1 cellular context compared by ENCODE assay signal in the genomic region with DNA sequence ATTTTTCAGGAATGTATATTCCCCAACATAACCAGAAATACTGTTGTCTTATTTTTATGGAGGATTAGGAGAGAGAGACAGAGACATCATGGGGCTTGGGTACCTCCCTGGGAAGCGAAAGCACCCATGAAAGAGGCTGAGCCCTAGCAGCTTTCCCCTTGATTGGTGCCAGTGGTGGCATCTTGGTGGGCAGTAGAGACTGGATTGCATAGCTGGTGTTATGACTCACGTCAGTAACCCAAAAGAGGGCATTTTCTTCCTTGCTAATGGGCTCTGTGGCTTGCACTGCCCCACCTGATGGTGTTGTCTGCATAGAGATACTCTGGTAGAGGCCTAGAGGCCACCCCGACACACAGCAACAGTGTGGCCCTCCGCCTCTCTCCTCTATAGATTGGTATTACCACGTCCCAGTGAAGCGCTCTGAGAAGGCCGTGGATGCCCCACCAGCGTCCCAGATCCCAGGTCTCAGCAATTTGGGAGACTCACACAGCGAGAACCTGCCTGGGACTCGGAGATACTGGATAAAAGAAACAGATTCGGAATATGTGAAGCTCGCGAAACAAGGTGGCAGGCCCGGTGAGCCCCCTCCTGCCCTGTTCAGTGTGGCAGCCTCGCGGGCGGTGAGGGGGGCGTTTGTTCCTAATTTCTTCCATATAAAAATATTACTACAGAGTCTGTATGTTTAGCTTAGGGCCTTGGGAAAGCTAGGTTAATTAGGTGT.
TF ChIP-seq lines count a peak whose summit lies in the region.

No MANE protein-coding gene starts in this region.

TF ChIP-seq in IMR-90, 13 proteins besides CTCF, POLR2A, EP300 and RAD21:
- no peak for TF ChIP-seq BHLHE40 (IDR thresholded peaks at IDR 0.05; ENCODE audit: low read depth, low read length)
TF ChIP-seq in IMR-90: peak in this region for 0.
